14 cellular contexts compared by ENCODE assay signal in the genomic region with DNA sequence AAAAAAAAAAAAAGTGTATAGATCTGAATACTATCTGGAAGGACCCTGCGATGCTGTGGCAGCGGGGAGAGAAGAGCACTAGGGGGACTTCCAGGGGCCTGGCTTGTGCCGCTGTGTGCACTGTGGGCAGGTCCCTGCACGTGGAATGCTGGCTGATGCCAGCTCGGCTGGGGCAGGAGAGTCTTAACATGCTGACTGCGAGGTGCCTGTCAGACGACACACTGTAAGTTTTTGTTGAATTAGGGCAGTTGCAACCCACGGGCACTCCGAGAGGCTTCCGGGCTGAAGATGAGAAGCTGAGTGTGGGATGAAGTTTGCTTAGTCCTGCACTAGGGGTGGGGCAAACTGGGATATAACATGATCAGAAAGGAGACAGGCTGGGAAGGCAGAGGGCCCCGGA. TPM values are rescaled to one million over a fixed set of nuclear protein-coding genes. Genes with fewer than 3 reads are reported as not detected.
A peak's percentile ranks its signal among the peaks of the same experiment; 100 is the strongest.
DNase-seq lines count a peak whose midpoint lies in the region; ATAC-seq and TF ChIP-seq lines count a peak whose summit lies in the region.
"Had no signal": no experiment of that assay in that cellular context is flagged by ENCODE, and none has a peak within 500 bp of the region (broad histone marks: within the 10 kb centered on the region; RNA-seq: fewer than 3 reads in every experiment).

No MANE protein-coding gene starts in this region.

- H3K9ac ChIP-seq in BLaER1: no peak overlapping the region
- H3K9ac ChIP-seq in trophoblast cell (ENCODE audit: low read length): no peak overlapping the region

- no peaks in the 10 kb centered on the region for H3K27me3 Mint-ChIP-seq in Caco-2 (ENCODE audit: insufficient read depth, unreplicated experiment)

- H3K9me3 ChIP-seq in BLaER1 (peaks cover 9% of the 10 kb centered on the region), Caco-2 (no peaks in the 10 kb centered on the region), trophoblast cell (ENCODE audit: insufficient read depth, low read depth, low read length) (peaks cover 4% of the 10 kb centered on the region)

- intact Hi-C loops in Caco-2 (cut with micrococcal nuclease; ENCODE audit: unreplicated experiment): no loop called here

- H3K27me3 ChIP-seq in BLaER1: no peaks in the 10 kb centered on the region
- no peaks in the 10 kb centered on the region for H3K27me3 ChIP-seq in Caco-2 (replicated peaks; ENCODE audit: control insufficient read depth, insufficient read depth, low read length)
- no peaks in the 10 kb centered on the region for H3K27me3 ChIP-seq in trophoblast cell (ENCODE audit: insufficient read depth, low read length)

- no peak overlapping the region for H2BK120ac ChIP-seq in trophoblast cell (ENCODE audit: insufficient read depth, low read length, poor library complexity)

- H2BK5ac ChIP-seq in trophoblast cell (ENCODE audit: low read depth, low read length, poor library complexity): no peak overlapping the region

- TF ChIP-seq CTCF in Caco-2 (IDR thresholded peaks at IDR 0.05; ENCODE audit: insufficient read depth in 1 of 2, low read depth in 1 of 2, low read length in 1 of 2, severe bottlenecking in 1 of 2, unreplicated experiment in 1 of 2): no peak

- no TSS peak for BruUV-seq in Caco-2 (replicated peaks; lab: Mats Ljungman, UMichigan)

- H3K4me2 ChIP-seq in BLaER1 (no peak overlapping the region), trophoblast cell (ENCODE audit: low read length) (no peak overlapping the region)

- no peaks in the 10 kb centered on the region for H3K9me3 Mint-ChIP-seq in Caco-2 (ENCODE audit: unreplicated experiment)

- CTCF ChIA-PET in Caco-2 (lab: Charles Lee): no interaction called here

- no peak overlapping the region for H2BK12ac ChIP-seq in trophoblast cell (ENCODE audit: low read length)

- no peak overlapping the region for H3K4me3 ChIP-seq in BLaER1
- no peak overlapping the region for H3K4me3 ChIP-seq in Caco-2 (ENCODE audit: low read depth, low read length)
- peak overlapping the region; percentile 39 for H3K4me3 ChIP-seq in trophoblast cell (ENCODE audit: low read depth, low read length)

- no peak overlapping the region for H2AFZ ChIP-seq in trophoblast cell (ENCODE audit: insufficient read depth, low read length, poor library complexity)

- DNase-seq in Caco-2 (no peak), left lobe of liver (ENCODE audit: low spot score) (peak; percentile 65), trophoblast cell (no peak), OCI-M1 (lab: John Stamatoyannopoulos, UW) (no peak), AG08396 (ENCODE audit: low spot score) (no peak)
- DNase-seq: KG1, NCI-H1105 treated with DMSO at 0.1 percent for 48 hours, NCI-H1694 treated with DMSO at 0.1 percent for 48 hours, NCI-H2107, NCI-H345, NCI-H526 had no signal

- H3K27ac Mint-ChIP-seq in Caco-2 (ENCODE audit: unreplicated experiment): peak overlapping the region; percentile 51

- peaks cover 4% of the 10 kb centered on the region for H3K36me3 Mint-ChIP-seq in Caco-2 (ENCODE audit: insufficient read depth, unreplicated experiment)

- H3K79me1 ChIP-seq in trophoblast cell (ENCODE audit: low read length): no peaks in the 10 kb centered on the region

- peak overlapping the region; percentile 48 for H3K27ac ChIP-seq in BLaER1
- H3K27ac ChIP-seq in trophoblast cell (ENCODE audit: low read depth, low read length): no peak overlapping the region
- H3K27ac ChIP-seq: C4-2B had no signal

- H2AK5ac ChIP-seq in trophoblast cell (ENCODE audit: low read length): no peak overlapping the region

- no peak overlapping the region for H3K4ac ChIP-seq in trophoblast cell (ENCODE audit: low read depth, low read length)

- no peaks in the 10 kb centered on the region for H3K79me2 ChIP-seq in trophoblast cell (ENCODE audit: control insufficient read depth, insufficient read depth, low read length, poor library complexity)

- H3K23ac ChIP-seq in trophoblast cell (ENCODE audit: low read length): no peak overlapping the region

- ATAC-seq in left lobe of liver (peak; percentile 54), HG02870 (IDR thresholded peaks at IDR 0.05; ENCODE audit: unreplicated experiment) (no peak)

- WGBS in trophoblast cell (ENCODE audit: extremely low coverage, insufficient coverage, insufficient read length): no CpG with 5 or more reads among the region's 11 CpGs

- no peak overlapping the region for H3K14ac ChIP-seq in trophoblast cell (ENCODE audit: low read length)

- H4K8ac ChIP-seq in trophoblast cell (ENCODE audit: low read depth, low read length): no peak overlapping the region

- H3K4me1 ChIP-seq in BLaER1: peaks cover 33% of the 10 kb centered on the region
- H3K4me1 ChIP-seq in Caco-2: peaks cover 19% of the 10 kb centered on the region
- H3K4me1 ChIP-seq in trophoblast cell (ENCODE audit: control insufficient read depth in 1 of 2, insufficient read depth in 2 of 2, low read length in 2 of 2): no peaks in the 10 kb centered on the region

- peaks cover 7% of the 10 kb centered on the region for H3K4me1 Mint-ChIP-seq in Caco-2 (ENCODE audit: low read depth, unreplicated experiment)

- no peak overlapping the region for H3K18ac ChIP-seq in trophoblast cell (ENCODE audit: low read length)

- H3K36me3 ChIP-seq in BLaER1 (peaks cover 57% of the 10 kb centered on the region), Caco-2 (ENCODE audit: control insufficient read depth, insufficient read depth, low read length) (no peaks in the 10 kb centered on the region), trophoblast cell (ENCODE audit: control insufficient read depth in 1 of 2, insufficient read depth in 2 of 2, low read length in 2 of 2) (no peaks in the 10 kb centered on the region)

- H4K20me1 ChIP-seq in BLaER1: peaks cover 25% of the 10 kb centered on the region

- POLR2A ChIA-PET in Caco-2 (lab: Charles Lee): no interaction called here

- H3K4me3 Mint-ChIP-seq in Caco-2 (ENCODE audit: unreplicated experiment): no peak overlapping the region

- no peak overlapping the region for H4K12ac ChIP-seq in trophoblast cell (ENCODE audit: low read depth, low read length)

- H4K91ac ChIP-seq in trophoblast cell (ENCODE audit: low read depth, low read length): no peak overlapping the region

RNA-seq across cellular contexts. Expression of gene GLT1D1, which starts 10.7 kb away (rescaled TPM):
- total RNA-seq in Caco-2 (2022) (not detected in 2 replicates), left lobe of liver (15.9 TPM)
- polyA plus RNA-seq in trophoblast cell (2013): 0.08 and 0.10 TPM in 2 replicates

RNA-seq across cellular contexts. Expression of gene SLC15A4, which starts 40.2 kb away (rescaled TPM):
- total RNA-seq in Caco-2 (2022) (17.8 and 19.6 TPM in 2 replicates), left lobe of liver (11.8 TPM)
- polyA plus RNA-seq in trophoblast cell (2013): 13.3 and 13.4 TPM in 2 replicates

Comparison
In these comparisons a context has a peak if more than half of its experiments do, and no peak if none do; other contexts are left out.
1. RNA of gene GLT1D1, which starts 10.7 kb away (total RNA-seq): 15.9 TPM in left lobe of liver (single experiment); not detected in Caco-2; every median in the first group is over 10 times any median in the second.